ENCODE assay signal across 8 cellular contexts in the genomic region with DNA sequence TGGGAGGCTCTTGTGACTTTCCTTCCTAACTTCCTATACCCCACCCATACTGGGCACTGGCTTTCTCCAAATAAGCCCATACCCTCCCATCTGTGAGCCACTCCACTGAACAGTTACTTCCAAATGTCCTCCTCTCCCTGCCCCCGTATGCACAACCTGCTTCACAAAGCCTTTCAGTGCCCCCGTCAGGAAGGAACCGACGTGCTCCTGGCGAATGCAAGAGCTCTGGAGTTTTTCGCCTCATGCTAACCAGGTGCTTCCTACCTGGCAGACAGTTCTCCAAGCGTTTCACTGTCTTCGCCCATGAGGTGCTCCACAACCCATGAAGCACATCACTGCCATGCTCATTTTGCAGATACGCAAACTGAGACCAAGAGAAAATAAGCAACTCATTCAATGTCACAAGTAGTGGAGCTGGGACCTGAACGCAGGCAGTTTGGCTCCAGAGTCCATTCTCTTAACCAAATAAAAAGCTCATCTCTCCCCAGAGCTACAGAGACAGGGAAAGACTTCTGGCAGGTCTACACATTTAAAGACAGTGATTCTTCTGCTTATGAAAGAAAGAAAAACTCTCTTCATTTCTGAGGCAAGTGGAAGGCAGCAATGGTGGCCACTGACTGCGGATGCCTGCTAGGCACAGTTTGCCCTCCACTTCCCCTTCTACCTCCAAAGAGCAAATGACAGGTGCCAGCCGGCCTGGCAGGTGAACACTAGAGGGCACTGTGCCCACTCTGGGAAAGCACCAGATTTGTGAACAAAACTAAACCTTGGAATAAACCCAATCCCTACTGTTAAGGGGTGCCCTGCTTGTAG. TPM values are rescaled to one million over a fixed set of nuclear protein-coding genes. Genes with fewer than 3 reads are reported as not detected.
DNase-seq lines count a peak whose midpoint lies in the region; ATAC-seq, FAIRE-seq and TF ChIP-seq lines count a peak whose summit lies in the region.

No MANE protein-coding gene starts in this region.

- H3K9me2 ChIP-seq in PC-3 (replicated peaks; ENCODE audit: low read length) = no peaks in the 10 kb centered on the region

- H3K4me3 ChIP-seq in PC-3 (ENCODE audit: low read length) (no peak overlapping the region), fibroblast of the aortic adventitia (ENCODE audit: low read depth, low read length) (no peak overlapping the region)

- no peaks in the 10 kb centered on the region for H3K9me3 Mint-ChIP-seq in Calu3 (ENCODE audit: low read depth, unreplicated experiment)
- no peaks in the 10 kb centered on the region for H3K9me3 Mint-ChIP-seq in activated T-cell treated with anti-CD3 and anti-CD28 coated beads, Interleukin-2, amount 50 U/mL, for 24 hours

- H3K4me1 ChIP-seq in PC-3 (ENCODE audit: insufficient read depth, low read length) = no peaks in the 10 kb centered on the region

- ATAC-seq in PC-3 (peak; percentile 72), HG03521 (IDR thresholded peaks at IDR 0.05; ENCODE audit: unreplicated experiment) (no peak), GM21528 (IDR thresholded peaks at IDR 0.05; ENCODE audit: low FRiP score, unreplicated experiment) (no peak)

- no peak overlapping the region for H3K9ac ChIP-seq in PC-3 (ENCODE audit: low read length)

- no peaks in the 10 kb centered on the region for H3K4me1 Mint-ChIP-seq in Calu3 (ENCODE audit: low read depth, unreplicated experiment)
- peaks cover 4% of the 10 kb centered on the region for H3K4me1 Mint-ChIP-seq in activated T-cell treated with anti-CD3 and anti-CD28 coated beads, Interleukin-2, amount 50 U/mL, for 24 hours (ENCODE audit: low read depth)

- CTCF ChIA-PET in Calu3 (lab: Charles Lee) (interaction anchor here (0.6 to 1.5 kb wide), 4 partner anchors 13 to 316 kb away, joined by 4 to 22 read pairs (median 6); no protein-coding TSS in a partner anchor), PC-3 (lab: Charles Lee) (interaction anchor here (0.6 to 4.0 kb wide), 4 partner anchors 24 to 264 kb away, joined by 3 to 50 read pairs (median 3); a partner anchor contains a TSS)

- BruUV-seq in Calu3 (replicated peaks; lab: Mats Ljungman, UMichigan) (no TSS peak), PC-3 (replicated peaks; lab: Mats Ljungman, UMichigan) (no TSS peak)

- DNase-seq in Calu3 (peak; percentile 84), HTR-8/SVneo (ENCODE audit: insufficient read length, low spot score) (peak; percentile 81), PC-3 (peak; percentile 91), fibroblast of the aortic adventitia (ENCODE audit: low read depth) (peak; percentile 49), posterior vena cava (ENCODE audit: low spot score) (peak; percentile 83)
- DNase-seq in activated T-cell treated with anti-CD3 and anti-CD28 coated beads, Interleukin-2, amount 50 U/mL, for 24 hours = peak; percentile 77

- no peak overlapping the region for H3K27ac Mint-ChIP-seq in Calu3 (ENCODE audit: unreplicated experiment)
- H3K27ac Mint-ChIP-seq in activated T-cell treated with anti-CD3 and anti-CD28 coated beads, Interleukin-2, amount 50 U/mL, for 24 hours = no peak overlapping the region

- peak; percentile 55 for TF ChIP-seq CTCF in Calu3 (IDR thresholded peaks at IDR 0.05; ENCODE audit: unreplicated experiment)
- TF ChIP-seq CTCF in PC-3 (conservative IDR thresholded peaks at IDR 0.05; ENCODE audit: low read depth, low read length) = peak; percentile 99
- TF ChIP-seq CTCF in fibroblast of the aortic adventitia (IDR thresholded peaks at IDR 0.05; ENCODE audit: insufficient read depth, low read length) = peak; percentile 81

- peaks cover 15% of the 10 kb centered on the region for H4K20me1 ChIP-seq in PC-3 (ENCODE audit: low read length)

- no peak overlapping the region for H3K4me3 Mint-ChIP-seq in Calu3 (ENCODE audit: low read depth, unreplicated experiment)
- no peak overlapping the region for H3K4me3 Mint-ChIP-seq in activated T-cell treated with anti-CD3 and anti-CD28 coated beads, Interleukin-2, amount 50 U/mL, for 24 hours

- peaks cover 19% of the 10 kb centered on the region for H3K36me3 ChIP-seq in PC-3 (ENCODE audit: low read depth, low read length)

- H3K36me3 Mint-ChIP-seq in Calu3 (ENCODE audit: insufficient read depth, unreplicated experiment) = peaks cover 11% of the 10 kb centered on the region
- H3K36me3 Mint-ChIP-seq in activated T-cell treated with anti-CD3 and anti-CD28 coated beads, Interleukin-2, amount 50 U/mL, for 24 hours (ENCODE audit: low read depth) = peaks cover 40% of the 10 kb centered on the region

- POLR2A ChIA-PET in PC-3 (lab: Charles Lee; ENCODE audit: unreplicated experiment) = no interaction called here

- no peak for FAIRE-seq in HTR-8/SVneo (lab: Jason Lieb, UNC)

- H3K79me2 ChIP-seq in PC-3 (ENCODE audit: low read length) = peaks cover 58% of the 10 kb centered on the region

- no peak overlapping the region for H3K4me2 ChIP-seq in PC-3 (ENCODE audit: low read length)

- H2AFZ ChIP-seq in PC-3 (ENCODE audit: low read length) = no peak overlapping the region

- intact Hi-C loops in Calu3 (cut with micrococcal nuclease; ENCODE audit: unreplicated experiment) (loop anchor here (1.0 to 5.0 kb wide), 2 partner anchors 50 to 94 kb away; a partner anchor contains a TSS), PC-3 (cut with micrococcal nuclease) (loop anchor here (1.0 kb wide), 2 partner anchors 50 to 98 kb away; no protein-coding TSS in a partner anchor), posterior vena cava (cut with DNase I) (loop anchor here in 1 of 2 donors (5.0 kb wide), 1 partner anchor 99 kb away; no protein-coding TSS in a partner anchor)

- H3K9me3 ChIP-seq in PC-3 (ENCODE audit: low read length) = no peaks in the 10 kb centered on the region

- H3K27me3 ChIP-seq in PC-3 (ENCODE audit: low read length) = no peaks in the 10 kb centered on the region

- H3K27me3 Mint-ChIP-seq in Calu3 (ENCODE audit: unreplicated experiment) = no peaks in the 10 kb centered on the region
- no peaks in the 10 kb centered on the region for H3K27me3 Mint-ChIP-seq in activated T-cell treated with anti-CD3 and anti-CD28 coated beads, Interleukin-2, amount 50 U/mL, for 24 hours

- no peak overlapping the region for H3K27ac ChIP-seq in PC-3 (ENCODE audit: low read length)

- H3F3A ChIP-seq in PC-3 (ENCODE audit: low read length, unreplicated experiment) = no peaks in the 10 kb centered on the region

RNA-seq across cellular contexts. Expression of a gene that starts 23.8 kb away (rescaled TPM):
- 1.5 and 1.7 TPM in 2 replicates for total RNA-seq in Calu3 (2022)
- total RNA-seq in PC-3 (2014; rRNA removed) = 54.2 and 59.7 TPM in 2 replicates
- total RNA-seq in fibroblast of the aortic adventitia (ENCODE audit: low replicate concordance) = 31.7 and 84.0 TPM in 2 replicates
- total RNA-seq in posterior vena cava = 10 to 100 TPM; 13.8 to 36.6 TPM

RNA-seq across cellular contexts. Expression of a gene that starts 44.7 kb away (rescaled TPM):
- 29.0 and 34.4 TPM in 2 replicates for total RNA-seq in Calu3 (2022)
- total RNA-seq in PC-3 (2014; rRNA removed) = 64.7 and 77.3 TPM in 2 replicates
- total RNA-seq in fibroblast of the aortic adventitia (ENCODE audit: low replicate concordance) = 13.2 and 16.3 TPM in 2 replicates
- total RNA-seq in posterior vena cava = 10 to 100 TPM; 17.2 to 17.9 TPM

RNA-seq across cellular contexts. Expression of a gene that starts 54.5 kb away (rescaled TPM):
- 41.2 and 42.6 TPM in 2 replicates for total RNA-seq in Calu3 (2022)
- total RNA-seq in PC-3 (2014; rRNA removed) = 43.9 and 47.8 TPM in 2 replicates
- 48.1 and 57.9 TPM in 2 replicates for total RNA-seq in fibroblast of the aortic adventitia (ENCODE audit: low replicate concordance)
- 10 to 100 TPM; 33.7 to 34.8 TPM for total RNA-seq in posterior vena cava

RNA-seq across cellular contexts. Expression of a gene that starts 59.2 kb away (rescaled TPM):
- not detected in 2 replicates for total RNA-seq in Calu3 (2022)
- total RNA-seq in PC-3 (2014; rRNA removed) = not detected in 2 replicates
- total RNA-seq in fibroblast of the aortic adventitia (ENCODE audit: low replicate concordance) = not detected in 2 replicates
- not detected for total RNA-seq in posterior vena cava
